Comparison of ENCODE assay signal across 9 cellular contexts in genomic region chr15:38671675-38672141, GRCh38.
DNase-seq lines count a peak whose midpoint lies in the region; ATAC-seq, FAIRE-seq and TF ChIP-seq lines count a peak whose summit lies in the region.
"Had no signal": no experiment of that assay in that cellular context is flagged by ENCODE, and none has a peak within 500 bp of the region (broad histone marks: within the 10 kb centered on the region; RNA-seq: fewer than 3 reads in every experiment).

No MANE protein-coding gene starts in this region.

- peak overlapping the region; percentile 40 to 64 (median 47) for H3K4me3 Mint-ChIP-seq in T-cell
- H3K4me3 Mint-ChIP-seq in naive thymus-derived CD8-positive, alpha-beta T cell = peak overlapping the region; percentile 46 to 79 (median 70)

- H3K27me3 Mint-ChIP-seq in T-cell = no peaks in the 10 kb centered on the region
- no peaks in the 10 kb centered on the region for H3K27me3 Mint-ChIP-seq in naive thymus-derived CD8-positive, alpha-beta T cell

- ATAC-seq in GM18519 (IDR thresholded peaks at IDR 0.05; ENCODE audit: low FRiP score, unreplicated experiment) (peak; percentile 42), HG02610 (IDR thresholded peaks at IDR 0.05; ENCODE audit: unreplicated experiment) (peak; percentile 59), T-cell (replicated peaks in 1 of 4) (peak; percentile 47 to 78 (median 50)), heart left ventricle (no peak)
- ATAC-seq in naive thymus-derived CD8-positive, alpha-beta T cell = peak; percentile 52 to 70

- POLR2A ChIA-PET in T-cell (lab: Charles Lee) = interaction anchor here (0.6 to 5.3 kb wide), 14 partner anchors 12 to 120 kb away, joined by 3 to 21 read pairs (median 5); partner anchors contain the start of gene RASGRP1 (in 1 of the 2)
- POLR2A ChIA-PET in naive thymus-derived CD8-positive, alpha-beta T cell (lab: Charles Lee) = interaction anchor here (0.7 to 18.7 kb wide), 12 partner anchors 9 to 129 kb away, joined by 3 to 269 read pairs (median 7); partner anchors contain the start of gene RASGRP1

- H3K36me3 ChIP-seq in heart left ventricle = no peaks in the 10 kb centered on the region

- TF ChIP-seq CTCF in heart left ventricle (IDR thresholded peaks at IDR 0.05) = no peak

- no peaks in the 10 kb centered on the region for H3K9me3 ChIP-seq in heart left ventricle

- intact Hi-C loops in heart left ventricle (cut with DNase I) = no loop called here

- H3K36me3 Mint-ChIP-seq in T-cell = no peaks in the 10 kb centered on the region
- no peaks in the 10 kb centered on the region for H3K36me3 Mint-ChIP-seq in naive thymus-derived CD8-positive, alpha-beta T cell

- H3K4me3 ChIP-seq in heart left ventricle = no peak overlapping the region

- peak overlapping the region; percentile 95 to 98 for H3K27ac Mint-ChIP-seq in T-cell
- peak overlapping the region; percentile 91 to 99 (median 98) for H3K27ac Mint-ChIP-seq in naive thymus-derived CD8-positive, alpha-beta T cell

- TF ChIP-seq POLR2A in heart left ventricle (IDR thresholded peaks at IDR 0.05) = no peak
- TF ChIP-seq POLR2A in H54 (IDR thresholded peaks at IDR 0.05; ENCODE audit: low read depth, low read length) = no peak

- H3K27ac ChIP-seq in heart left ventricle = peak overlapping the region in 1 of 12 donors; percentile 79

- H3K4me1 ChIP-seq in heart left ventricle = peaks cover 0 to 45% (median 0%) of the 10 kb centered on the region in 12 donors

- peaks cover 0 to 11% (median 0%) of the 10 kb centered on the region in 9 donors for H3K27me3 ChIP-seq in heart left ventricle

- H3K9me3 Mint-ChIP-seq in T-cell = peaks cover 0 to 5% (median 0%) of the 10 kb centered on the region in 3 donors
- H3K9me3 Mint-ChIP-seq in naive thymus-derived CD8-positive, alpha-beta T cell = peaks cover 0 to 20% (median 0%) of the 10 kb centered on the region in 9 donors

- H3K4me1 Mint-ChIP-seq in T-cell = peaks cover 73 to 87% (median 79%) of the 10 kb centered on the region in 3 donors
- peaks cover 43 to 84% (median 77%) of the 10 kb centered on the region in 4 donors for H3K4me1 Mint-ChIP-seq in naive thymus-derived CD8-positive, alpha-beta T cell

- FAIRE-seq in H54 (lab: Jason Lieb, UNC) = no peak
- FAIRE-seq: endothelial cell of umbilical vein had no signal

- DNase-seq in T-cell = peak in 30 of 34 experiments; percentile 22 to 84 (median 64)
- peak in 8 of 10 donors; percentile 38 to 73 (median 55) for DNase-seq in naive thymus-derived CD8-positive, alpha-beta T cell
- no peak for DNase-seq in GM03348 (ENCODE audit: low spot score)
- DNase-seq in heart left ventricle = no peak
- DNase-seq in C1 segment of cervical spinal cord (lab: John Stamatoyannopoulos, UW) = no peak
- DNase-seq in H54 (ENCODE audit: insufficient read length, low spot score) = no peak

- 84 to 91% (median 86%) methylated on average over 5 of the region's 5 CpGs for WGBS in heart left ventricle, 4 donors

- CTCF ChIA-PET in T-cell (lab: Charles Lee) = interaction anchor here (0.5 to 6.9 kb wide), 13 partner anchors 10 to 217 kb away, joined by 3 to 74 read pairs (median 4); partner anchors contain the start of genes RASGRP1 (in 2 of the 2) and FAM98B (in 1 of the 2)

Comparison
In these comparisons a context has a peak if more than half of its experiments do, and no peak if none do; other contexts are left out.
1. ATAC-seq: peak in GM18519 (single experiment), HG02610 (single experiment), T-cell (4 of 4) and naive thymus-derived CD8-positive, alpha-beta T cell (2 of 2); none in heart left ventricle (0 of 4).
2. DNase-seq: peak in T-cell (30 of 34) and naive thymus-derived CD8-positive, alpha-beta T cell (8 of 10); none in GM03348 (single experiment), heart left ventricle (0 of 5), C1 segment of cervical spinal cord (0 of 14) and H54 (single experiment).